ENCODE assay signal across 8 cellular contexts in the genomic region with DNA sequence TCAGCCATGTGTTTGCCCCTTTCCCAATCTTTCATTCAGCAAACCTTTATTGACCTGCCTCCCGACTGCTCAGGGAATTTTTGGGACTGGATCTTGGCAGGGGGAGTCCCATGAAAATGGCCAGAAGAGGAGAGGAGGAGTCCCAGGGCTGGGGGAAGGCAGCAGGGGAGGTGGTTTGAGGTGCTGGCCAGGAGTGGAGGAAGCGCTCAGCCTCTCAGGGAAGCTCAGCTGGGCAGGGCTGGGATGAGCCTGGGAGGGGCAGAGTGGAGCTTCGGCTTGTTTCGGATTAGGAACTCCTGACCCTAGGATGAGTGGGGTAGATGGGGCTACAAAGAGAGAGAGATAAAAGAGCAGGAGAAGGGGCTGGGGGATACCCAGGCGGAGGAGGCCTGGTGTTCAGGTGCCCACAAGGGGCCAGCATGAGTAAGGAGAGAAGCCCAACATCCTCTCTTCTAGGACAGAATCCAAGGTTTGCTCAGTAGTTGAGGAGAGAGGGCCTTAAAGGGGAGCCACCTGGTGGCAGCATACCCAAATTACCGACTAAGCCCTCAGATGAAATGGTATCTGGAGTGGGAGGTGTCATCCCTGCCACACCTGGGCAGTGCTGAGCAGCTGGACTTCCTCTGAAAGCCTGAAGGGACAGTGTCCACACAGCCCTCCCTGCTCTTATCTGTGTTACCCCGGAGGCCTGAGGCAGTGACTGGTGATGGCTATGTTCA.
DNase-seq lines count a peak whose midpoint lies in the region; ATAC-seq and TF ChIP-seq lines count a peak whose summit lies in the region.

No MANE protein-coding gene starts in this region.

- H2AFZ ChIP-seq in parathyroid adenoma, result no peak overlapping the region

- ATAC-seq in T-helper 17 cell (no peak), HG03520 (IDR thresholded peaks at IDR 0.05; ENCODE audit: unreplicated experiment) (no peak)

- H3K27ac Mint-ChIP-seq in T-helper 17 cell, result no peak overlapping the region

- peaks cover 6% of the 10 kb centered on the region for H3K27me3 ChIP-seq in BJ (ENCODE audit: control insufficient read depth, insufficient read depth, low read length)
- H3K27me3 ChIP-seq in parathyroid adenoma (ENCODE audit: control insufficient read depth, insufficient read depth, low read length), result no peaks in the 10 kb centered on the region

- POLR2A ChIA-PET in BJ (lab: Charles Lee), result no interaction called here

- CTCF ChIA-PET in BJ (lab: Yijun Ruan, JAX), result interaction anchor here (0.7 to 4.1 kb wide), 12 partner anchors 13 to 245 kb away, joined by 3 to 36 read pairs (median 3); no protein-coding TSS in a partner anchor

- no peaks in the 10 kb centered on the region for H3K36me3 Mint-ChIP-seq in T-helper 17 cell (ENCODE audit: low read depth)

- no peak overlapping the region for H3K27ac ChIP-seq in parathyroid adenoma

- in situ Hi-C loops in GM13976 (cut with MboI; ENCODE audit: low sequenced_read_pairs, unreplicated experiment), result no loop called here

- TF ChIP-seq CTCF in BJ (IDR thresholded peaks at IDR 0.05; ENCODE audit: insufficient read depth, low read depth, low read length), result peak; percentile 56
- TF ChIP-seq CTCF in GM13976 (IDR thresholded peaks at IDR 0.05; ENCODE audit: borderline replicate concordance, control extremely low read depth, extremely low read depth, insufficient read depth, missing control alignments), result peak; percentile 21
- peak; percentile 8 for TF ChIP-seq CTCF in parathyroid adenoma (IDR thresholded peaks at IDR 0.05)

- H3K27me3 Mint-ChIP-seq in T-helper 17 cell, result peaks cover 48% of the 10 kb centered on the region

- no peaks in the 10 kb centered on the region for H3K79me2 ChIP-seq in parathyroid adenoma

- H3K4me2 ChIP-seq in parathyroid adenoma (ENCODE audit: low read length), result no peak overlapping the region

- no peaks in the 10 kb centered on the region for H3K9me3 ChIP-seq in parathyroid adenoma (ENCODE audit: control insufficient read depth, low read length)
- H3K9me3 ChIP-seq in T-helper 17 cell (ENCODE audit: control insufficient read depth, low read length, poor library complexity, severe bottlenecking), result no peaks in the 10 kb centered on the region

- no peak overlapping the region for H3K4me3 Mint-ChIP-seq in T-helper 17 cell

- no peak for DNase-seq in BJ (ENCODE audit: low read depth)
- DNase-seq in GM13976 (ENCODE audit: low spot score), result peak; percentile 68
- DNase-seq in NCI-H526 treated with DMSO at 0.1 percent for 48 hours (lab: John Stamatoyannopoulos, UW), result peak; percentile 43
- DNase-seq in cerebellar cortex (ENCODE audit: low spot score), result peak; percentile 3
- no peak for DNase-seq in T-helper 17 cell
- DNase-seq in anterior cingulate cortex (lab: John Stamatoyannopoulos, UW), result no peak

- H3K4me1 Mint-ChIP-seq in T-helper 17 cell, result no peaks in the 10 kb centered on the region

- H3K36me3 ChIP-seq in BJ (ENCODE audit: control insufficient read depth, insufficient read depth, low read length) (no peaks in the 10 kb centered on the region), parathyroid adenoma (ENCODE audit: control insufficient read depth, insufficient read depth, low read length) (no peaks in the 10 kb centered on the region)

- H3K4me3 ChIP-seq in BJ (ENCODE audit: low read depth, low read length) (no peak overlapping the region), parathyroid adenoma (ENCODE audit: low read depth, low read length) (no peak overlapping the region)

- peaks cover 4% of the 10 kb centered on the region for H3K4me1 ChIP-seq in parathyroid adenoma

- no peak overlapping the region for H3K9ac ChIP-seq in parathyroid adenoma

Comparison
In these comparisons a context has a peak if more than half of its experiments do, and no peak if none do; other contexts are left out.
1. DNase-seq: peak in GM13976 (single experiment), NCI-H526 treated with DMSO at 0.1 percent for 48 hours (single experiment) and cerebellar cortex (single experiment); none in BJ (single experiment), T-helper 17 cell (0 of 3) and anterior cingulate cortex (0 of 58).
2. Peak in every context shown above with its lines, with median percentiles within 50 percentile points of each other: CTCF ChIP-seq.